9 cellular contexts compared by ENCODE assay signal in the genomic region with DNA sequence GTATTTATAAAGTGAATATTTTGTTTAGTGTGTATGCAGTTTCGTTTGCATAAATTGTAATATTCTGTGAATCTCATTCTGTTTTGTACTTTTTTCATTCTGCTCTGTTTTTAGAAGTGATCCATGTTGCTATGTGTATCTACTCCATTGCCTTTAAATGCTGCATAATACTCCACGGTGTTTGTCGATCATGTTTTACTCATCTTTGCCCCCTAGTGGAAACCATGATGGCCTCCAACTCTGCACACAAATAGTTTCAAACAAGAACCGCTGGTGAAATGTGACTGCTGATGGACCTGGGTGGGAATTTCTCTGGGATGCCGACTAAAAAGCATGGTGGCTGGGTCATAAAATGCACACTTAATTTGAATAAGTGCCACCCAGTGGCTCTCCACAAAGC.
DNase-seq lines count a peak whose midpoint lies in the region; ATAC-seq and TF ChIP-seq lines count a peak whose summit lies in the region.
"Had no signal": no experiment of that assay in that cellular context is flagged by ENCODE, and none has a peak within 500 bp of the region (broad histone marks: within the 10 kb centered on the region; RNA-seq: fewer than 3 reads in every experiment).

No MANE protein-coding gene starts in this region.

- TF ChIP-seq CTCF in GM12874 (IDR thresholded peaks at IDR 0.05; ENCODE audit: insufficient read depth, low read depth, low read length) = peak; percentile 36; the same call in 1 of the 2 replicates

- DNase-seq in ACHN (peak; percentile 40), NCI-H82 treated with DMSO at 0.1 percent for 48 hours (lab: John Stamatoyannopoulos, UW; ENCODE audit: unreplicated experiment) (peak; percentile 38), erythroblast (lab: John Stamatoyannopoulos, UW) (peak; percentile 29 to 57)
- DNase-seq in activated CD4-positive, CD25-positive, alpha-beta regulatory T cell treated with anti-CD3 and anti-CD28 coated beads, Interleukin-2, amount 50 U/mL, for 72 hours = no peak
- no peak for DNase-seq in stimulated activated CD4-positive, alpha-beta T cell treated with anti-CD3 and anti-CD28 coated beads, Interleukin-1b, Interleukin-23, amount 100 ng/mL, for 48 hours
- DNase-seq: stimulated activated CD4-positive, alpha-beta T cell treated with anti-CD3 and anti-CD28 coated beads, Interleukin-12 subunit alpha, Interleukin-12 subunit beta, amount 100 ng/mL, for 4 hours had no signal

- TF ChIP-seq POLR2A in erythroblast (IDR thresholded peaks at IDR 0.05; ENCODE audit: low read length) = no peak

- no peak for ATAC-seq in HG02610 (IDR thresholded peaks at IDR 0.05; ENCODE audit: unreplicated experiment)
- ATAC-seq in GM21825 (IDR thresholded peaks at IDR 0.05; ENCODE audit: unreplicated experiment) = no peak

- in situ Hi-C loops in ACHN (cut with HindIII; ENCODE audit: low pct_ligation_motif_present, low pct_unique_long_range_greater_than_20kb, low sequenced_read_pairs) = no loop called here

Comparison
In these comparisons a context has a peak if more than half of its experiments do, and no peak if none do; other contexts are left out.
1. DNase-seq: peak in ACHN (single experiment), NCI-H82 treated with DMSO at 0.1 percent for 48 hours (single experiment) and erythroblast (2 of 2); none in activated CD4-positive, CD25-positive, alpha-beta regulatory T cell treated with anti-CD3 and anti-CD28 coated beads, Interleukin-2, amount 50 U/mL, for 72 hours (single experiment) and stimulated activated CD4-positive, alpha-beta T cell treated with anti-CD3 and anti-CD28 coated beads, Interleukin-1b, Interleukin-23, amount 100 ng/mL, for 48 hours (single experiment).